1 cellular context compared by ENCODE assay signal in genomic region chr1:184376359-184376758, GRCh38.
TF ChIP-seq lines count a peak whose summit lies in the region.

No MANE protein-coding gene starts in this region.

TF ChIP-seq in H1, 55 proteins besides CTCF, POLR2A, EP300 and RAD21:
- TF ChIP-seq, protein P1, sequence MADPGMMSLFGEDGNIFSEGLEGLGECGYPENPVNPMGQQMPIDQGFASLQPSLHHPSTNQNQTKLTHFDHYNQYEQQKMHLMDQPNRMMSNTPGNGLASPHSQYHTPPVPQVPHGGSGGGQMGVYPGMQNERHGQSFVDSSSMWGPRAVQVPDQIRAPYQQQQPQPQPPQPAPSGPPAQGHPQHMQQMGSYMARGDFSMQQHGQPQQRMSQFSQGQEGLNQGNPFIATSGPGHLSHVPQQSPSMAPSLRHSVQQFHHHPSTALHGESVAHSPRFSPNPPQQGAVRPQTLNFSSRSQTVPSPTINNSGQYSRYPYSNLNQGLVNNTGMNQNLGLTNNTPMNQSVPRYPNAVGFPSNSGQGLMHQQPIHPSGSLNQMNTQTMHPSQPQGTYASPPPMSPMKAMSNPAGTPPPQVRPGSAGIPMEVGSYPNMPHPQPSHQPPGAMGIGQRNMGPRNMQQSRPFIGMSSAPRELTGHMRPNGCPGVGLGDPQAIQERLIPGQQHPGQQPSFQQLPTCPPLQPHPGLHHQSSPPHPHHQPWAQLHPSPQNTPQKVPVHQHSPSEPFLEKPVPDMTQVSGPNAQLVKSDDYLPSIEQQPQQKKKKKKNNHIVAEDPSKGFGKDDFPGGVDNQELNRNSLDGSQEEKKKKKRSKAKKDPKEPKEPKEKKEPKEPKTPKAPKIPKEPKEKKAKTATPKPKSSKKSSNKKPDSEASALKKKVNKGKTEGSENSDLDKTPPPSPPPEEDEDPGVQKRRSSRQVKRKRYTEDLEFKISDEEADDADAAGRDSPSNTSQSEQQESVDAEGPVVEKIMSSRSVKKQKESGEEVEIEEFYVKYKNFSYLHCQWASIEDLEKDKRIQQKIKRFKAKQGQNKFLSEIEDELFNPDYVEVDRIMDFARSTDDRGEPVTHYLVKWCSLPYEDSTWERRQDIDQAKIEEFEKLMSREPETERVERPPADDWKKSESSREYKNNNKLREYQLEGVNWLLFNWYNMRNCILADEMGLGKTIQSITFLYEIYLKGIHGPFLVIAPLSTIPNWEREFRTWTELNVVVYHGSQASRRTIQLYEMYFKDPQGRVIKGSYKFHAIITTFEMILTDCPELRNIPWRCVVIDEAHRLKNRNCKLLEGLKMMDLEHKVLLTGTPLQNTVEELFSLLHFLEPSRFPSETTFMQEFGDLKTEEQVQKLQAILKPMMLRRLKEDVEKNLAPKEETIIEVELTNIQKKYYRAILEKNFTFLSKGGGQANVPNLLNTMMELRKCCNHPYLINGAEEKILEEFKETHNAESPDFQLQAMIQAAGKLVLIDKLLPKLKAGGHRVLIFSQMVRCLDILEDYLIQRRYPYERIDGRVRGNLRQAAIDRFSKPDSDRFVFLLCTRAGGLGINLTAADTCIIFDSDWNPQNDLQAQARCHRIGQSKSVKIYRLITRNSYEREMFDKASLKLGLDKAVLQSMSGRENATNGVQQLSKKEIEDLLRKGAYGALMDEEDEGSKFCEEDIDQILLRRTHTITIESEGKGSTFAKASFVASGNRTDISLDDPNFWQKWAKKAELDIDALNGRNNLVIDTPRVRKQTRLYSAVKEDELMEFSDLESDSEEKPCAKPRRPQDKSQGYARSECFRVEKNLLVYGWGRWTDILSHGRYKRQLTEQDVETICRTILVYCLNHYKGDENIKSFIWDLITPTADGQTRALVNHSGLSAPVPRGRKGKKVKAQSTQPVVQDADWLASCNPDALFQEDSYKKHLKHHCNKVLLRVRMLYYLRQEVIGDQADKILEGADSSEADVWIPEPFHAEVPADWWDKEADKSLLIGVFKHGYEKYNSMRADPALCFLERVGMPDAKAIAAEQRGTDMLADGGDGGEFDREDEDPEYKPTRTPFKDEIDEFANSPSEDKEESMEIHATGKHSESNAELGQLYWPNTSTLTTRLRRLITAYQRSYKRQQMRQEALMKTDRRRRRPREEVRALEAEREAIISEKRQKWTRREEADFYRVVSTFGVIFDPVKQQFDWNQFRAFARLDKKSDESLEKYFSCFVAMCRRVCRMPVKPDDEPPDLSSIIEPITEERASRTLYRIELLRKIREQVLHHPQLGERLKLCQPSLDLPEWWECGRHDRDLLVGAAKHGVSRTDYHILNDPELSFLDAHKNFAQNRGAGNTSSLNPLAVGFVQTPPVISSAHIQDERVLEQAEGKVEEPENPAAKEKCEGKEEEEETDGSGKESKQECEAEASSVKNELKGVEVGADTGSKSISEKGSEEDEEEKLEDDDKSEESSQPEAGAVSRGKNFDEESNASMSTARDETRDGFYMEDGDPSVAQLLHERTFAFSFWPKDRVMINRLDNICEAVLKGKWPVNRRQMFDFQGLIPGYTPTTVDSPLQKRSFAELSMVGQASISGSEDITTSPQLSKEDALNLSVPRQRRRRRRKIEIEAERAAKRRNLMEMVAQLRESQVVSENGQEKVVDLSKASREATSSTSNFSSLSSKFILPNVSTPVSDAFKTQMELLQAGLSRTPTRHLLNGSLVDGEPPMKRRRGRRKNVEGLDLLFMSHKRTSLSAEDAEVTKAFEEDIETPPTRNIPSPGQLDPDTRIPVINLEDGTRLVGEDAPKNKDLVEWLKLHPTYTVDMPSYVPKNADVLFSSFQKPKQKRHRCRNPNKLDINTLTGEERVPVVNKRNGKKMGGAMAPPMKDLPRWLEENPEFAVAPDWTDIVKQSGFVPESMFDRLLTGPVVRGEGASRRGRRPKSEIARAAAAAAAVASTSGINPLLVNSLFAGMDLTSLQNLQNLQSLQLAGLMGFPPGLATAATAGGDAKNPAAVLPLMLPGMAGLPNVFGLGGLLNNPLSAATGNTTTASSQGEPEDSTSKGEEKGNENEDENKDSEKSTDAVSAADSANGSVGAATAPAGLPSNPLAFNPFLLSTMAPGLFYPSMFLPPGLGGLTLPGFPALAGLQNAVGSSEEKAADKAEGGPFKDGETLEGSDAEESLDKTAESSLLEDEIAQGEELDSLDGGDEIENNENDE (IDR thresholded peaks at IDR 0.05; ENCODE audit: insufficient replicate concordance, low read length): peak; percentile 76
- no peak for TF ChIP-seq SIRT6 (IDR thresholded peaks at IDR 0.05; ENCODE audit: low read length)
